15 cellular contexts compared by ENCODE assay signal in the genomic region with DNA sequence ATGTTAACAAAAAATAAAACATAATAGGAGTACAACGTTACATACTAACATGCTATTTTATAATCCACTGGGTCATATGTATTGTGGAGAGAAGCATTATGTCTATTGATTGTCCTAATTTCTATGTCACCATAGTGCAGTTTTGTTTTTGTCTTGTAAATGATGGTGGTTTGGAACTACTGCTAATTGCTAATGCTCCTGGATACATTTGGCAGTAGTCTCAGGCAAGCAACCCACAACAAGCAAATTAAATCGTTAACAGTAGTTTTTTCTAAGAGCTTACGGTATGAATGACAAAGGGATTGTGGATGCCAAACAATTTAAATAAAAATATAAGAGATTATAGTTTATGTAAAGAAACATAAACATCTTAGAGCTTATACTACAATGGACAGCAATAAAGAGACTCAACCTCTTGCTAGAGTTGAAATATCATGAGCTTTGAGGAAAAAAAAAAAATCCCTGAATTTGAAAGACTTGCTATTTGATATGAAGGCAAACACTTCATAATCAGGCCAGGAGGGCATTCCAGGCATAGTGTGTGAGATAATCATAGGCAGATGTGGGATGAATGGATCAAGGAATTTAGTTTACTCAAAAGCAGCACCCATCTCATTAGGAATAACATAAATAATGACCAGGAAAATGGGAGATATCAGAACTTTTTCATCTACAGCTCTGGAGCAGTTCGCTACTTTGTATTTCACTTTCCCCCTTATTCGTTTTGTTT.
DNase-seq lines count a peak whose midpoint lies in the region; TF ChIP-seq lines count a peak whose summit lies in the region.
"Had no signal": no experiment of that assay in that cellular context is flagged by ENCODE, and none has a peak within 500 bp of the region (broad histone marks: within the 10 kb centered on the region; RNA-seq: fewer than 3 reads in every experiment).

No MANE protein-coding gene starts in this region.

- H3T11ph ChIP-seq in H9 (ENCODE audit: low read length), result no peak overlapping the region

- H4K20me1 ChIP-seq in H9 (ENCODE audit: control insufficient read depth, insufficient read depth, insufficient read length), result no peaks in the 10 kb centered on the region
- H4K20me1 ChIP-seq in neural progenitor cell (ENCODE audit: low read depth), result no peaks in the 10 kb centered on the region

- H3K27me3 ChIP-seq in HAP-1 (ENCODE audit: low read depth), result no peaks in the 10 kb centered on the region
- H3K27me3 ChIP-seq in SJCRH30, result no peaks in the 10 kb centered on the region
- no peaks in the 10 kb centered on the region for H3K27me3 ChIP-seq in mesendoderm (ENCODE audit: insufficient read depth, low read length, poor library complexity)
- H3K27me3 ChIP-seq in H9 (ENCODE audit: insufficient read depth, low read length), result no peaks in the 10 kb centered on the region
- no peaks in the 10 kb centered on the region for H3K27me3 ChIP-seq in neural progenitor cell

- no peak overlapping the region for H2AK5ac ChIP-seq in mesendoderm (ENCODE audit: low read length)
- H2AK5ac ChIP-seq in H9 (ENCODE audit: insufficient read length, low read length), result no peak overlapping the region

- H4K91ac ChIP-seq in H9 (ENCODE audit: insufficient read length, low read depth, low read length), result no peak overlapping the region

- no CpG with 5 or more reads among the region's 5 CpGs for WGBS in mesendoderm (ENCODE audit: extremely low coverage, insufficient coverage, low lambda C conversion rate)
- WGBS in H9 (ENCODE audit: extremely low coverage, insufficient read length, low lambda C conversion rate), result no CpG with 5 or more reads among the region's 5 CpGs

- H4K5ac ChIP-seq in mesendoderm (ENCODE audit: low read length) (no peak overlapping the region), H9 (ENCODE audit: insufficient read length, low read depth, low read length) (no peak overlapping the region)

- peak overlapping the region in 1 of 3 experiments; percentile 65; a peak in 3 of 7 replicates for H3K27ac Mint-ChIP-seq in H9
- no peak overlapping the region for H3K27ac Mint-ChIP-seq in neural progenitor cell
- H3K27ac Mint-ChIP-seq: activated naive CD4-positive, alpha-beta T cell treated with anti-CD3 and anti-CD28 coated beads, Interleukin-2, amount 50 U/mL, for 24 hours had no signal

- H3K79me2 ChIP-seq in mesendoderm (ENCODE audit: control insufficient read depth, insufficient read depth, low read length), result no peaks in the 10 kb centered on the region
- H3K79me2 ChIP-seq in H9 (ENCODE audit: insufficient read depth, low read length), result no peaks in the 10 kb centered on the region
- no peaks in the 10 kb centered on the region for H3K79me2 ChIP-seq in neural progenitor cell (ENCODE audit: low read depth)

- no peak overlapping the region for H2BK20ac ChIP-seq in H9 (ENCODE audit: low read depth, low read length, poor library complexity, severe bottlenecking)

- no peaks in the 10 kb centered on the region for H3K9me3 Mint-ChIP-seq in H9
- no peaks in the 10 kb centered on the region for H3K9me3 Mint-ChIP-seq in neural progenitor cell
- H3K9me3 Mint-ChIP-seq: activated naive CD4-positive, alpha-beta T cell treated with anti-CD3 and anti-CD28 coated beads, Interleukin-2, amount 50 U/mL, for 24 hours had no signal

- no peak overlapping the region for H3K27ac ChIP-seq in SJCRH30
- no peak overlapping the region for H3K27ac ChIP-seq in mesendoderm (ENCODE audit: low read depth, low read length)
- no peak overlapping the region for H3K27ac ChIP-seq in H9 (ENCODE audit: insufficient read length, low read depth, low read length)
- no peak overlapping the region for H3K27ac ChIP-seq in neural progenitor cell
- H3K27ac ChIP-seq: thoracic aorta had no signal

- no peak overlapping the region for H2BK12ac ChIP-seq in H9 (ENCODE audit: insufficient read length, low read depth, low read length)

- H3K36me3 ChIP-seq in HAP-1 (replicated peaks) (no peaks in the 10 kb centered on the region), SJCRH30 (no peaks in the 10 kb centered on the region), mesendoderm (ENCODE audit: control insufficient read depth, insufficient read depth, low read length) (no peaks in the 10 kb centered on the region), neural progenitor cell (no peaks in the 10 kb centered on the region)
- H3K36me3 ChIP-seq: thoracic aorta had no signal

- H4K8ac ChIP-seq in mesendoderm (ENCODE audit: low read depth, low read length), result no peak overlapping the region
- H4K8ac ChIP-seq in H9 (replicated peaks; ENCODE audit: insufficient read length, low read depth, low read length), result no peak overlapping the region

- H3K56ac ChIP-seq in mesendoderm (ENCODE audit: low read length), result no peak overlapping the region
- no peak overlapping the region for H3K56ac ChIP-seq in H9 (ENCODE audit: insufficient read length, low read depth, low read length)

- H3K9ac ChIP-seq in mesendoderm (ENCODE audit: low read length) (no peak overlapping the region), H9 (ENCODE audit: extremely low read depth, insufficient read length, low read length) (no peak overlapping the region), neural progenitor cell (no peak overlapping the region)

- H3F3A ChIP-seq in neural progenitor cell (ENCODE audit: low read depth), result no peaks in the 10 kb centered on the region

- H3K9me3 ChIP-seq in HAP-1, result no peaks in the 10 kb centered on the region
- no peaks in the 10 kb centered on the region for H3K9me3 ChIP-seq in SJCRH30 (replicated peaks)
- H3K9me3 ChIP-seq in H9 (ENCODE audit: control insufficient read depth, low read depth, low read length), result no peaks in the 10 kb centered on the region
- no peaks in the 10 kb centered on the region for H3K9me3 ChIP-seq in neural progenitor cell (ENCODE audit: low read depth)
- H3K9me3 ChIP-seq: thoracic aorta had no signal

- no peaks in the 10 kb centered on the region for H3K23me2 ChIP-seq in H9 (ENCODE audit: insufficient read length, low read depth, low read length, poor library complexity, severe bottlenecking)

- in situ Hi-C loops in HAP-1 (cut with MboI; ENCODE audit: low sequenced_read_pairs), result no loop called here

- H3K4me3 Mint-ChIP-seq in H9 (no peak overlapping the region), neural progenitor cell (no peak overlapping the region)
- H3K4me3 Mint-ChIP-seq: activated naive CD4-positive, alpha-beta T cell treated with anti-CD3 and anti-CD28 coated beads, Interleukin-2, amount 50 U/mL, for 24 hours; brain had no signal

- peaks cover 50% of the 10 kb centered on the region for H3K4me1 ChIP-seq in HAP-1
- peaks cover 30% of the 10 kb centered on the region for H3K4me1 ChIP-seq in SJCRH30
- H3K4me1 ChIP-seq in mesendoderm (ENCODE audit: control insufficient read depth, low read depth, low read length), result no peaks in the 10 kb centered on the region
- H3K4me1 ChIP-seq in H9 (ENCODE audit: insufficient read depth, low read length), result peaks cover 5% of the 10 kb centered on the region; the same call in 1 of the 2 replicates
- H3K4me1 ChIP-seq in neural progenitor cell, result no peaks in the 10 kb centered on the region

- H3K4me2 ChIP-seq in mesendoderm (ENCODE audit: low read length) (no peak overlapping the region), H9 (ENCODE audit: insufficient read depth, insufficient read length, low read length) (no peak overlapping the region), neural progenitor cell (no peak overlapping the region)

- no peak overlapping the region for H2BK5ac ChIP-seq in mesendoderm (ENCODE audit: low read length)
- H2BK5ac ChIP-seq in H9 (ENCODE audit: insufficient read length, low read length), result no peak overlapping the region

- H2AFZ ChIP-seq in H9 (ENCODE audit: low read length), result no peak overlapping the region
- H2AFZ ChIP-seq in neural progenitor cell (replicated peaks), result no peak overlapping the region

- H3K27me3 Mint-ChIP-seq in H9 (ENCODE audit: low read depth) (no peaks in the 10 kb centered on the region), neural progenitor cell (ENCODE audit: insufficient read depth, low read depth) (no peaks in the 10 kb centered on the region)
- H3K27me3 Mint-ChIP-seq: activated naive CD4-positive, alpha-beta T cell treated with anti-CD3 and anti-CD28 coated beads, Interleukin-2, amount 50 U/mL, for 24 hours; brain had no signal

- peaks cover 17 to 23% of the 10 kb centered on the region in 2 experiments for H3K4me1 Mint-ChIP-seq in H9
- peaks cover 8% of the 10 kb centered on the region for H3K4me1 Mint-ChIP-seq in neural progenitor cell
- H3K4me1 Mint-ChIP-seq: activated naive CD4-positive, alpha-beta T cell treated with anti-CD3 and anti-CD28 coated beads, Interleukin-2, amount 50 U/mL, for 24 hours had no signal

- TF ChIP-seq CTCF in H9 (conservative IDR thresholded peaks at IDR 0.05), result no peak
- TF ChIP-seq CTCF in neural progenitor cell (IDR thresholded peaks at IDR 0.05), result no peak

- no peak overlapping the region for H2BK15ac ChIP-seq in mesendoderm (replicated peaks; ENCODE audit: low read depth)
- H2BK15ac ChIP-seq in H9 (ENCODE audit: low read depth, low read length), result no peak overlapping the region

- no peak overlapping the region for H3K14ac ChIP-seq in H9 (ENCODE audit: insufficient read depth, low read length)

- H3K4ac ChIP-seq in mesendoderm (ENCODE audit: low read depth, low read length), result no peak overlapping the region
- H3K4ac ChIP-seq in H9 (ENCODE audit: low read depth, low read length), result no peak overlapping the region

- H3K18ac ChIP-seq in mesendoderm (ENCODE audit: low read length) (no peak overlapping the region), H9 (ENCODE audit: insufficient read length, low read depth, low read length) (no peak overlapping the region)

- H3K79me1 ChIP-seq in mesendoderm (ENCODE audit: low read length) (no peaks in the 10 kb centered on the region), H9 (ENCODE audit: insufficient read depth, low read depth, low read length, poor library complexity, severe bottlenecking) (no peaks in the 10 kb centered on the region)

- H3K36me3 Mint-ChIP-seq in H9 (ENCODE audit: insufficient read depth in 1 of 3, low read depth in 3 of 3), result no peaks in the 10 kb centered on the region
- H3K36me3 Mint-ChIP-seq in neural progenitor cell, result no peaks in the 10 kb centered on the region
- H3K36me3 Mint-ChIP-seq: activated naive CD4-positive, alpha-beta T cell treated with anti-CD3 and anti-CD28 coated beads, Interleukin-2, amount 50 U/mL, for 24 hours; brain had no signal

- H2BK120ac ChIP-seq in mesendoderm (ENCODE audit: low read depth, low read length), result no peak overlapping the region
- H2BK120ac ChIP-seq in H9 (ENCODE audit: low read depth, low read length, poor library complexity, severe bottlenecking), result no peak overlapping the region

- H3K23ac ChIP-seq in mesendoderm (ENCODE audit: low read length), result no peak overlapping the region
- H3K23ac ChIP-seq in H9 (ENCODE audit: insufficient read length, low read depth, low read length), result no peak overlapping the region

- no peak overlapping the region for H3K4me3 ChIP-seq in HAP-1
- H3K4me3 ChIP-seq in SJCRH30, result no peak overlapping the region
- no peak overlapping the region for H3K4me3 ChIP-seq in mesendoderm (ENCODE audit: low read length)
- no peak overlapping the region for H3K4me3 ChIP-seq in neural progenitor cell
- H3K4me3 ChIP-seq: thoracic aorta had no signal

- peak; percentile 73 to 100 for DNase-seq in HAP-1 (ENCODE audit: low spot score in 2 of 2)
- peak; percentile 57 for DNase-seq in NCI-H2029 (lab: John Stamatoyannopoulos, UW)
- peak; percentile 5 to 14 for DNase-seq in SJCRH30
- peak; percentile 32 for DNase-seq in mesendoderm
- no peak for DNase-seq in H9
- DNase-seq in activated T-cell treated with anti-CD3 and anti-CD28 coated beads for 4 hours, result no peak
- DNase-seq in neural progenitor cell (ENCODE audit: low spot score), result no peak
- DNase-seq: activated CD4-positive, alpha-beta T cell treated with anti-CD3 and anti-CD28 coated beads, Interleukin-2, amount 50 U/mL, for 4 hours; activated T-cell treated with anti-CD3 and anti-CD28 coated beads, Interleukin-2, amount 50 U/mL, for 1 hour; C1 segment of cervical spinal cord; dermis blood vessel endothelial cell; stimulated activated CD4-positive, alpha-beta T cell treated with anti-CD3 and anti-CD28 coated beads, Interleukin-12 subunit alpha, Interleukin-12 subunit beta, amount 100 ng/mL, for 4 hours had no signal

Comparison
In these comparisons a context has a peak if more than half of its experiments do, and no peak if none do; other contexts are left out.
1. DNase-seq: peak in HAP-1 (2 of 2), NCI-H2029 (single experiment), SJCRH30 (2 of 2) and mesendoderm (single experiment); none in H9 (single experiment), activated T-cell treated with anti-CD3 and anti-CD28 coated beads for 4 hours (single experiment) and neural progenitor cell (single experiment).